8 cellular contexts compared by ENCODE assay signal in the genomic region with DNA sequence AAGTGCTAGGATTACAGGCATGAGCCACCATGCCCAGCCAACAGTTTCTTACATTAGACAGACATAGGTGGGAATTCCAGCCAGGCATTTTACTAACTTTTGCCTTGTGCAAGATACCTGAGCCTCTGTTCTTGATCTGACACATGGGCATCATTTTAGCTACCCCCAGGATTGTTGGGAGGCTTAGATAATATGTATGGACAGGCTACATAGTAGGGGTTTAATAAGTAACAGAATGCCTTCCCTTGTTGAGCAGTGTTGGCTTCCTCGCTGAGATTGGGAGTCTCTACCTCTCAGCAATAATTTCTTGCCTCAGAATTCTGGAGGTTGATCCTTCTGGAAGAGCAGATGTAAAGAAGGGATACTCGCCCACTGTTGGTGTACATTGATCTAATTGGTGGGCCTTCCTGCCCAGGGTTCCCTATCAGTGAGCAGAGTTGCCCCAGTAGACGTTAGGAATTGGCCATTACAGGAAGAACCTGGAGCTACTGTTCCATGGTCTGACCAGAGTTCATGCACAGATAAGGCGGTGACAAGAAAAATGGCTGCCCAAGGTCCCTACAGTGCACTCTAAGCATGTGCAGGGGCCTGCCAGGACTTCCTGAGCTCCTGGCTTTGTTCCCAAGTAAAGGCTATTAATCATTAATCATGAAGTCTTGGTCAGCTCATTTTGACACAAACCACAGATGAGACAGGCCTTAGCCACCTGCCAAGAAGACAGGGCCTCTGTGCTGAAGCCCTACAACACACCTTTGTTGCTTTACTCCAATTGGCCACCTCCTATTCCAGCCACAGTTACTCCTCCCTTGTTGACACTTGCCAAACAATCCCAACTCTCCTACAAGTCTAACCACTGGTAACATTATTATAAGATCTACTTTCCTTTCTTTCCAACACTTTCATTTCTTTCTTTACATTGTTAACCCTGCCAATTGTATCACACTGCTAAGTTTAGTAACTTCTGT. TPM values are rescaled to one million over a fixed set of nuclear protein-coding genes. Genes with fewer than 3 reads are reported as not detected.
DNase-seq lines count a peak whose midpoint lies in the region; ATAC-seq, FAIRE-seq and TF ChIP-seq lines count a peak whose summit lies in the region.
"Had no signal": no experiment of that assay in that cellular context is flagged by ENCODE, and none has a peak within 500 bp of the region (broad histone marks: within the 10 kb centered on the region; RNA-seq: fewer than 3 reads in every experiment).

No MANE protein-coding gene starts in this region.

- ATAC-seq in GM19438 (IDR thresholded peaks at IDR 0.05; ENCODE audit: low read depth, unreplicated experiment) (peak; percentile 59), pancreas (peak; percentile 87 to 90 (median 89))

- H2BK12ac ChIP-seq in H9 (ENCODE audit: insufficient read length, low read depth, low read length) = no peak overlapping the region

- no peak overlapping the region for H3K23ac ChIP-seq in H9 (ENCODE audit: insufficient read length, low read depth, low read length)

- H3K4me2 ChIP-seq in H9 (ENCODE audit: insufficient read depth, insufficient read length, low read length) = no peak overlapping the region

- H3K27ac ChIP-seq in pancreas = peak overlapping the region; percentile 56 to 89 (median 74)
- no peak overlapping the region for H3K27ac ChIP-seq in H9 (ENCODE audit: insufficient read length, low read depth, low read length)

- no peak overlapping the region for H2BK15ac ChIP-seq in H9 (ENCODE audit: low read depth, low read length)

- H3K23me2 ChIP-seq in H9 (ENCODE audit: insufficient read length, low read depth, low read length, poor library complexity, severe bottlenecking) = no peaks in the 10 kb centered on the region

- H4K8ac ChIP-seq in H9 (replicated peaks; ENCODE audit: insufficient read length, low read depth, low read length) = no peak overlapping the region

- H2BK20ac ChIP-seq in H9 (ENCODE audit: low read depth, low read length, poor library complexity, severe bottlenecking) = no peak overlapping the region

- peaks cover 0 to 5% (median 0%) of the 10 kb centered on the region in 3 donors for H3K36me3 ChIP-seq in pancreas

- H4K91ac ChIP-seq in H9 (ENCODE audit: insufficient read length, low read depth, low read length) = no peak overlapping the region

- H4K20me1 ChIP-seq in H9 (ENCODE audit: control insufficient read depth, insufficient read depth, insufficient read length) = no peaks in the 10 kb centered on the region

- H3K79me1 ChIP-seq in H9 (ENCODE audit: insufficient read depth, low read depth, low read length, poor library complexity, severe bottlenecking) = peaks cover 1% of the 10 kb centered on the region

- H2AFZ ChIP-seq in H9 (ENCODE audit: low read length) = no peak overlapping the region

- H3K27ac Mint-ChIP-seq in IgD-negative memory B cell (peak overlapping the region; percentile 5 to 80 (median 18)), H9 (0 out of 7 replicates have a peak overlapping the region, but pooled peaks of 1 of the 3 experiments have one; percentile 12)

- H3K14ac ChIP-seq in H9 (ENCODE audit: insufficient read depth, low read length) = no peak overlapping the region

- TF ChIP-seq CTCF in pancreas (IDR thresholded peaks at IDR 0.05) (no peak), H9 (conservative IDR thresholded peaks at IDR 0.05) (no peak)

- H3K4me3 Mint-ChIP-seq in IgD-negative memory B cell (peak overlapping the region in 1 of 4 donors; percentile 63), H9 (no peak overlapping the region)

- H3K4me3 ChIP-seq in pancreas = no peak overlapping the region

- no peak overlapping the region for H3K56ac ChIP-seq in H9 (ENCODE audit: insufficient read length, low read depth, low read length)

- H3K27me3 Mint-ChIP-seq in IgD-negative memory B cell = peaks cover 2% of the 10 kb centered on the region
- no peaks in the 10 kb centered on the region for H3K27me3 Mint-ChIP-seq in H9 (ENCODE audit: low read depth)

- H2BK5ac ChIP-seq in H9 (ENCODE audit: insufficient read length, low read length) = no peak overlapping the region

- 19 to 23% methylated on average over 4 of the region's 4 CpGs for WGBS in pancreas, 2 donors
- no CpG with 5 or more reads among the region's 4 CpGs for WGBS in H9 (ENCODE audit: extremely low coverage, insufficient read length, low lambda C conversion rate)

- H3K4me1 Mint-ChIP-seq in IgD-negative memory B cell (peaks cover 16 to 21% (median 18%) of the 10 kb centered on the region in 3 donors), H9 (peaks cover 7 to 20% of the 10 kb centered on the region in 2 experiments)

- H3K9me3 Mint-ChIP-seq in IgD-negative memory B cell (no peaks in the 10 kb centered on the region), H9 (no peaks in the 10 kb centered on the region)

- intact Hi-C loops in pancreas (cut with DNase I) = no loop called here

- no peak overlapping the region for H2AK5ac ChIP-seq in H9 (ENCODE audit: insufficient read length, low read length)

- H2BK120ac ChIP-seq in H9 (ENCODE audit: low read depth, low read length, poor library complexity, severe bottlenecking) = no peak overlapping the region

- H3K9ac ChIP-seq in H9 (ENCODE audit: extremely low read depth, insufficient read length, low read length) = no peak overlapping the region

- H3K79me2 ChIP-seq in H9 (ENCODE audit: insufficient read depth, low read length) = no peaks in the 10 kb centered on the region

- H4K5ac ChIP-seq in H9 (ENCODE audit: insufficient read length, low read depth, low read length) = no peak overlapping the region

- peak; percentile 86 for DNase-seq in dermis blood vessel endothelial cell
- peak in 5 of 6 donors; percentile 75 to 89 (median 80) for DNase-seq in pancreas
- DNase-seq in H9 = no peak
- no peak for DNase-seq in medulla oblongata (ENCODE audit: extremely low spot score)
- no peak for DNase-seq in superior temporal gyrus (ENCODE audit: extremely low spot score)
- DNase-seq: hypothalamus had no signal

- H3K27me3 ChIP-seq in pancreas (no peaks in the 10 kb centered on the region), H9 (ENCODE audit: insufficient read depth, low read length) (no peaks in the 10 kb centered on the region)

- FAIRE-seq in pancreas (lab: Jason Lieb, UNC) = no peak

- no peak overlapping the region for H3K4ac ChIP-seq in H9 (ENCODE audit: low read depth, low read length)

- H3K4me1 ChIP-seq in pancreas = peaks cover 27 to 32% (median 31%) of the 10 kb centered on the region in 3 donors
- no peaks in the 10 kb centered on the region for H3K4me1 ChIP-seq in H9 (ENCODE audit: insufficient read depth, low read length)

- peaks cover 4% of the 10 kb centered on the region for H3K36me3 Mint-ChIP-seq in IgD-negative memory B cell
- H3K36me3 Mint-ChIP-seq in H9 (ENCODE audit: insufficient read depth in 1 of 3, low read depth in 3 of 3) = peaks cover 9 to 19% (median 19%) of the 10 kb centered on the region in 3 experiments; a peak in 6 of 7 replicates

- H3K9me3 ChIP-seq in pancreas = no peaks in the 10 kb centered on the region
- no peaks in the 10 kb centered on the region for H3K9me3 ChIP-seq in H9 (ENCODE audit: control insufficient read depth, low read depth, low read length)

- H3K18ac ChIP-seq in H9 (ENCODE audit: insufficient read length, low read depth, low read length) = no peak overlapping the region

- H3T11ph ChIP-seq in H9 (ENCODE audit: low read length) = no peak overlapping the region

RNA-seq across cellular contexts. Expression of gene IL17RE, which starts 5.0 kb away (rescaled TPM):
- polyA plus RNA-seq in IgD-negative memory B cell (not detected), pancreas (10 to 100 TPM in 1 of 2 donors, 1 to 10 TPM in 1; 8.0 to 15.6 TPM)
- total RNA-seq in dermis blood vessel endothelial cell (0.14 and 0.17 TPM in 2 replicates), pancreas (10 to 100 TPM in 3 of 6 donors, 1 to 10 TPM in 3; 6.4 to 14.1 (median 9.4) TPM), H9 (2021) (2.0 and 2.1 TPM in 2 replicates)

RNA-seq across cellular contexts. Expression of gene JAGN1, which starts 7.3 kb away (rescaled TPM):
- polyA plus RNA-seq in IgD-negative memory B cell = 46.4 TPM
- total RNA-seq in dermis blood vessel endothelial cell = 31.6 and 39.5 TPM in 2 replicates
- 10 to 100 TPM; 16.3 to 24.5 (median 19.6) TPM for total RNA-seq in pancreas
- polyA plus RNA-seq in pancreas = 10 to 100 TPM; 25.9 to 27.1 TPM
- total RNA-seq in H9 (2021) = 33.5 and 34.0 TPM in 2 replicates

RNA-seq across cellular contexts. Expression of gene CIDEC, which starts 17.6 kb away (rescaled TPM):
- 0.80 TPM for polyA plus RNA-seq in IgD-negative memory B cell
- total RNA-seq in dermis blood vessel endothelial cell = not detected in 2 replicates
- 10 to 100 TPM in 1 of 6 donors, 1 to 10 TPM in 1, under 1 TPM in 3, not detected in 1; 0.16 to 11.5 (median 0.87) TPM for total RNA-seq in pancreas
- 10 to 100 TPM in 1 of 2 donors, 1 to 10 TPM in 1; 1.1 to 10.9 TPM for polyA plus RNA-seq in pancreas
- total RNA-seq in H9 (2021) = not detected in 2 replicates

RNA-seq across cellular contexts. Expression of gene IL17RC, which starts 19.2 kb away (rescaled TPM):
- polyA plus RNA-seq in IgD-negative memory B cell = 6.7 TPM
- total RNA-seq in dermis blood vessel endothelial cell = 20.4 and 25.4 TPM in 2 replicates
- 10 to 100 TPM; 11.9 to 19.8 (median 13.2) TPM for total RNA-seq in pancreas
- 10 to 100 TPM; 51.6 to 55.7 TPM for polyA plus RNA-seq in pancreas
- 6.8 and 9.1 TPM in 2 replicates for total RNA-seq in H9 (2021)

RNA-seq across cellular contexts. Expression of gene CRELD1, which starts 35.9 kb away (rescaled TPM):
- polyA plus RNA-seq in IgD-negative memory B cell (17.7 TPM), pancreas (10 to 100 TPM; 34.3 to 45.9 TPM)
- total RNA-seq in dermis blood vessel endothelial cell (33.1 and 50.4 TPM in 2 replicates), pancreas (10 to 100 TPM; 11.3 to 36.6 (median 13.2) TPM), H9 (2021) (15.5 and 17.2 TPM in 2 replicates)

Comparison
In these comparisons a context has a peak if more than half of its experiments do, and no peak if none do; other contexts are left out.
1. DNase-seq: peak in dermis blood vessel endothelial cell (single experiment) and pancreas (5 of 6); none in H9 (single experiment), medulla oblongata (single experiment) and superior temporal gyrus (single experiment).